7 cellular contexts compared by ENCODE assay signal in the genomic region with DNA sequence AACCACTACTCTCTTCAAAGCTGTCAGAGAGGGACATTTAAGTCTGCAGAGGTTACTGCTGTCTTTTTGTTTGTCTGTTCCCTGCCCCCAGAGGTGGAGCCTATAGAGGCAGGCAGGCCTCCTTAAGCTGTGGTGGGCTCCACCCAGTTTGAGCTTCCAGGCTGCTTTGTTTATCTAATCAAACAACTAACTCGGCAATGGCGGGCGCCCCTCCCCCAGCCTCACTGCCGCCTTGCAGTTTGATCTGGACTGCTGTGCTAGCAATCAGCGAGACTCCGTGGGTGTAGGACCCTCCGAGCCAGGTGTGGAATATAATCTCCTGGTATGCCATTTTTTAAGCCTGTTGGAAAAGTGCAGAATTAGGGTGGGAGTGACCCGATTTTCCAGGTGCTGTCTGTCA.
DNase-seq lines count a peak whose midpoint lies in the region; TF ChIP-seq lines count a peak whose summit lies in the region.
"Not testable (repeated sequence)": the region's sequence is repeated elsewhere in the genome, so short reads cannot be mapped to it uniquely, and the experiment has no call there.

No MANE protein-coding gene starts in this region.

- H3T11ph ChIP-seq in H9 (ENCODE audit: low read length): not testable (repeated sequence)

- peak overlapping the region in 9 of 11 experiments; percentile 8 to 72 (median 41); a peak in 16 of 22 replicates for H3K4me2 ChIP-seq in BLaER1 treated with 17β-estradiol and CSF1 and Interleukin-3, amounts not matched to agents 10 nM and 100 nM
- H3K4me2 ChIP-seq in H9 (ENCODE audit: insufficient read depth, insufficient read length, low read length): not testable (repeated sequence)
- H3K4me2 ChIP-seq in hepatocyte (peak overlapping the region; percentile 61), neural progenitor cell (peak overlapping the region; percentile 31)

- not testable (repeated sequence) for H4K91ac ChIP-seq in H9 (ENCODE audit: insufficient read length, low read depth, low read length)

- not testable (repeated sequence) for H3K9ac ChIP-seq in BLaER1 treated with 17β-estradiol and CSF1 and Interleukin-3, amounts not matched to agents 10 nM and 100 nM; H9 (ENCODE audit: extremely low read depth, insufficient read length, low read length); neural progenitor cell

- H2BK5ac ChIP-seq in H9 (ENCODE audit: insufficient read length, low read length): not testable (repeated sequence)

- not testable (repeated sequence) for H3K27ac ChIP-seq in BLaER1 treated with 17β-estradiol and CSF1 and Interleukin-3, amounts not matched to agents 10 nM and 100 nM; H9 (ENCODE audit: insufficient read length, low read depth, low read length); hepatocyte; neural progenitor cell

- H3K4me1 ChIP-seq in BLaER1 treated with 17β-estradiol and CSF1 and Interleukin-3, amounts not matched to agents 10 nM and 100 nM: peaks cover 0 to 41% (median 20%) of the 10 kb centered on the region in 10 experiments; a peak in 16 of 20 replicates
- not testable (repeated sequence) for H3K4me1 ChIP-seq in H9 (ENCODE audit: insufficient read depth, low read length); hepatocyte (ENCODE audit: insufficient read depth)
- H3K4me1 ChIP-seq in neural progenitor cell: peaks cover 23% of the 10 kb centered on the region

- H3K27ac Mint-ChIP-seq in H9 (peak overlapping the region in 2 of 3 experiments; percentile 36 to 86; a peak in 3 of 7 replicates), neural progenitor cell (peak overlapping the region; percentile 31)

- H3F3A ChIP-seq in neural progenitor cell (ENCODE audit: low read depth): peaks cover 18% of the 10 kb centered on the region

- H2BK120ac ChIP-seq in H9 (ENCODE audit: low read depth, low read length, poor library complexity, severe bottlenecking): not testable (repeated sequence)

- H3K27me3 Mint-ChIP-seq in H9 (ENCODE audit: low read depth): peaks cover 19% of the 10 kb centered on the region
- not testable (repeated sequence) for H3K27me3 Mint-ChIP-seq in neural progenitor cell (ENCODE audit: insufficient read depth, low read depth)

- peaks cover 21 to 27% of the 10 kb centered on the region in 2 experiments for H3K4me1 Mint-ChIP-seq in H9
- peaks cover 36% of the 10 kb centered on the region for H3K4me1 Mint-ChIP-seq in neural progenitor cell

- H3K9me3 ChIP-seq in BLaER1 treated with 17β-estradiol and CSF1 and Interleukin-3, amounts not matched to agents 10 nM and 100 nM (replicated peaks in 1 of 11); H9 (ENCODE audit: control insufficient read depth, low read depth, low read length); hepatocyte (ENCODE audit: low read depth); neural progenitor cell (ENCODE audit: low read depth): not testable (repeated sequence)

- not testable (repeated sequence) for H2AK5ac ChIP-seq in H9 (ENCODE audit: insufficient read length, low read length)

- not testable (repeated sequence) for H3K79me2 ChIP-seq in H9 (ENCODE audit: insufficient read depth, low read length); hepatocyte; neural progenitor cell (ENCODE audit: low read depth)

- H3K36me3 Mint-ChIP-seq in H9 (ENCODE audit: insufficient read depth in 1 of 3, low read depth in 3 of 3): peaks cover 9 to 26% (median 15%) of the 10 kb centered on the region in 3 experiments
- H3K36me3 Mint-ChIP-seq in neural progenitor cell: not testable (repeated sequence)

- not testable (repeated sequence) for H3K23me2 ChIP-seq in H9 (ENCODE audit: insufficient read length, low read depth, low read length, poor library complexity, severe bottlenecking)

- not testable (repeated sequence) for H2AFZ ChIP-seq in H9 (ENCODE audit: low read length); hepatocyte; neural progenitor cell (replicated peaks)

- not testable (repeated sequence) for H3K14ac ChIP-seq in H9 (ENCODE audit: insufficient read depth, low read length)

- not testable (repeated sequence) for H4K20me1 ChIP-seq in BLaER1 treated with 17β-estradiol and CSF1 and Interleukin-3, amounts not matched to agents 10 nM and 100 nM; H9 (ENCODE audit: control insufficient read depth, insufficient read depth, insufficient read length); hepatocyte (ENCODE audit: insufficient read depth, poor library complexity, severe bottlenecking); neural progenitor cell (ENCODE audit: low read depth)

- H3K9me2 ChIP-seq in hepatocyte (replicated peaks; ENCODE audit: insufficient read depth): not testable (repeated sequence)

- H2BK15ac ChIP-seq in H9 (ENCODE audit: low read depth, low read length): not testable (repeated sequence)

- TF ChIP-seq CTCF in H9 (conservative IDR thresholded peaks at IDR 0.05); hepatocyte (IDR thresholded peaks at IDR 0.05; ENCODE audit: poor library complexity); neural progenitor cell (IDR thresholded peaks at IDR 0.05): not testable (repeated sequence)

- H2BK20ac ChIP-seq in H9 (ENCODE audit: low read depth, low read length, poor library complexity, severe bottlenecking): not testable (repeated sequence)

- WGBS in H9 (ENCODE audit: extremely low coverage, insufficient read length, low lambda C conversion rate): no CpG with 5 or more reads among the region's 8 CpGs
- WGBS in hepatocyte (ENCODE audit: low lambda C conversion rate, missing lambda C conversion rate): 37% methylated on average over 8 of the region's 8 CpGs

- not testable (repeated sequence) for H3K4ac ChIP-seq in H9 (ENCODE audit: low read depth, low read length)

- not testable (repeated sequence) for H3K56ac ChIP-seq in H9 (ENCODE audit: insufficient read length, low read depth, low read length)

- not testable (repeated sequence) for H3K4me3 ChIP-seq in BLaER1 treated with 17β-estradiol and CSF1 and Interleukin-3, amounts not matched to agents 10 nM and 100 nM; hepatocyte
- peak overlapping the region; percentile 22 for H3K4me3 ChIP-seq in neural progenitor cell

- H3K23ac ChIP-seq in H9 (ENCODE audit: insufficient read length, low read depth, low read length): not testable (repeated sequence)

- peaks cover 17 to 34% of the 10 kb centered on the region in 2 experiments for H3K9me3 Mint-ChIP-seq in H9
- not testable (repeated sequence) for H3K9me3 Mint-ChIP-seq in neural progenitor cell

- H3K79me1 ChIP-seq in H9 (ENCODE audit: insufficient read depth, low read depth, low read length, poor library complexity, severe bottlenecking): not testable (repeated sequence)

- not testable (repeated sequence) for H2BK12ac ChIP-seq in H9 (ENCODE audit: insufficient read length, low read depth, low read length)

- not testable (repeated sequence) for H3K18ac ChIP-seq in H9 (ENCODE audit: insufficient read length, low read depth, low read length)

- not testable (repeated sequence) for H4K8ac ChIP-seq in H9 (replicated peaks; ENCODE audit: insufficient read length, low read depth, low read length)

- not testable (repeated sequence) for DNase-seq in H9; hepatocyte (ENCODE audit: low spot score); neural progenitor cell (ENCODE audit: low spot score)
- DNase-seq in NCI-H526 (lab: John Stamatoyannopoulos, UW) (peak; percentile 19 to 53), mesenteric fat pad (ENCODE audit: low spot score) (peak; percentile 75)
- peak; percentile 44 for DNase-seq in activated effector memory CD4-positive, alpha-beta T cell treated with anti-CD3 and anti-CD28 coated beads, Interleukin-2, amount 50 U/mL, for 16 hours

- not testable (repeated sequence) for H4K5ac ChIP-seq in H9 (ENCODE audit: insufficient read length, low read depth, low read length)

- H3K36me3 ChIP-seq in BLaER1 treated with 17β-estradiol and CSF1 and Interleukin-3, amounts not matched to agents 10 nM and 100 nM; hepatocyte (replicated peaks; ENCODE audit: insufficient read depth, low read depth); neural progenitor cell: not testable (repeated sequence)

- not testable (repeated sequence) for H3K27me3 ChIP-seq in BLaER1 treated with 17β-estradiol and CSF1 and Interleukin-3, amounts not matched to agents 10 nM and 100 nM; H9 (ENCODE audit: insufficient read depth, low read length); hepatocyte; neural progenitor cell

- peak overlapping the region in 1 of 2 experiments; percentile 67; a peak in 2 of 5 replicates for H3K4me3 Mint-ChIP-seq in H9
- H3K4me3 Mint-ChIP-seq in neural progenitor cell: not testable (repeated sequence)
